Comparison of ENCODE assay signal across 18 cellular contexts in the genomic region with DNA sequence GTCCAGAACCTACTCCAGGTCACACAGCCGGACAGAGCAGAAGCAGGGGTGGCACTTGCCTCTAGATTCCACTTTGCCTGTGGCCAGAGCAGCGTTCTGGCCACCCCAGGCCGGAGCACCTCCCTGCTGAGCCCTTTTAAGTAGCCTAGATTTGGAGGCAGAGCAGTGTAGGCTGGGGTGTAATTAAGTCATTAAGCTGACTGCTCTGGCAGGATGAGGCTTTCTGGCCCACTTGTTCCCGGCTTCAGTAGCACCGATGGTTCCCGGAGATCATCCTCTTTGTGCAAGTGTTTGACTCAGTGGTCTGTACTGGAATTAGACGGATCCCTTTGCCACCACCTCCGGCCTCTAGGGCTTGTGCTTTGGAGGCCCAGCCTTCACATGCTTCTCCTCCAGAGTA.
DNase-seq lines count a peak whose midpoint lies in the region; ATAC-seq, FAIRE-seq and TF ChIP-seq lines count a peak whose summit lies in the region.
"Had no signal": no experiment of that assay in that cellular context is flagged by ENCODE, and none has a peak within 500 bp of the region (broad histone marks: within the 10 kb centered on the region; RNA-seq: fewer than 3 reads in every experiment).

No MANE protein-coding gene starts in this region.

- H3K27me3 ChIP-seq in BLaER1 (no peaks in the 10 kb centered on the region), H1 (replicated peaks in 1 of 4; ENCODE audit: control insufficient read depth in 3 of 4, extremely low read depth in 1 of 4, insufficient read depth in 3 of 4, low read length in 3 of 4) (no peaks in the 10 kb centered on the region), neuronal stem cell (ENCODE audit: control insufficient read depth in 3 of 3, insufficient read depth in 3 of 3, low read depth in 1 of 3, low read length in 3 of 3) (no peaks in the 10 kb centered on the region), Caco-2 (replicated peaks; ENCODE audit: control insufficient read depth, insufficient read depth, low read length) (no peaks in the 10 kb centered on the region)

- no peak for TF ChIP-seq EP300 in H1 (IDR thresholded peaks at IDR 0.05; ENCODE audit: borderline replicate concordance in 1 of 2, low read depth in 2 of 2, low read length in 2 of 2)

- WGBS in H1 (ENCODE audit: extremely low coverage in 1 of 2, insufficient coverage in 1 of 2, insufficient read length in 1 of 2, insufficient replicate concordance in 2 of 2, low coverage in 1 of 2, low lambda C conversion rate in 2 of 2, missing lambda C conversion rate in 1 of 2), 2 experiments, result 84% methylated on average over 8 of the region's 8 CpGs; no CpG with 5 or more reads in 1 of the 2 experiments
- no CpG with 5 or more reads among the region's 8 CpGs for WGBS in neuronal stem cell (ENCODE audit: extremely low coverage in 2 of 2, insufficient read length in 2 of 2, insufficient replicate concordance in 1 of 2), 2 donors

- H3K23me2 ChIP-seq in H1 (ENCODE audit: low read depth, low read length), result no peaks in the 10 kb centered on the region

- H2BK15ac ChIP-seq in H1 (ENCODE audit: low read length) (no peak overlapping the region), neuronal stem cell (ENCODE audit: low read length) (no peak overlapping the region)

- H3K36me3 ChIP-seq in BLaER1 (no peaks in the 10 kb centered on the region), HEK293 (ENCODE audit: control insufficient read depth in 2 of 2, insufficient read depth in 1 of 2, low read length in 2 of 2) (no peaks in the 10 kb centered on the region), H1 (ENCODE audit: control insufficient read depth in 2 of 4, insufficient read depth in 4 of 4, low read length in 3 of 4) (no peaks in the 10 kb centered on the region), neuronal stem cell (replicated peaks in 1 of 2; ENCODE audit: control insufficient read depth in 2 of 2, insufficient read depth in 2 of 2, low read length in 2 of 2) (no peaks in the 10 kb centered on the region), Caco-2 (ENCODE audit: control insufficient read depth, insufficient read depth, low read length) (no peaks in the 10 kb centered on the region)

- no peak overlapping the region for H2BK5ac ChIP-seq in H1 (ENCODE audit: low read depth, low read length)
- H2BK5ac ChIP-seq in neuronal stem cell (ENCODE audit: low read length), result no peak overlapping the region

- no peak overlapping the region for H3K56ac ChIP-seq in H1 (replicated peaks; ENCODE audit: insufficient read length, low read depth, low read length)

- H2AK5ac ChIP-seq in H1 (ENCODE audit: low read depth, low read length) (no peak overlapping the region), neuronal stem cell (ENCODE audit: low read depth, low read length) (peak overlapping the region; percentile 7)

- peaks cover 26% of the 10 kb centered on the region for H3K4me1 Mint-ChIP-seq in Caco-2 (ENCODE audit: low read depth, unreplicated experiment)

- H3K4ac ChIP-seq in H1 (replicated peaks; ENCODE audit: insufficient read length, low read depth, low read length) (no peak overlapping the region), neuronal stem cell (ENCODE audit: low read length) (no peak overlapping the region)

- H3K27me3 Mint-ChIP-seq in Caco-2 (ENCODE audit: insufficient read depth, unreplicated experiment), result no peaks in the 10 kb centered on the region

- intact Hi-C loops in Caco-2 (cut with micrococcal nuclease; ENCODE audit: unreplicated experiment), result no loop called here

- no peak overlapping the region for H3K27ac Mint-ChIP-seq in Caco-2 (ENCODE audit: unreplicated experiment)
- H3K27ac Mint-ChIP-seq: CD8-positive, alpha-beta T cell; H9 had no signal

- no peaks in the 10 kb centered on the region for H3K9me3 Mint-ChIP-seq in Caco-2 (ENCODE audit: unreplicated experiment)
- H3K9me3 Mint-ChIP-seq: CD8-positive, alpha-beta T cell; H9 had no signal

- TF ChIP-seq CTCF in HEK293 (tag by site-specific recombination; IDR thresholded peaks at IDR 0.05) (no peak), H1 (IDR thresholded peaks at IDR 0.05; ENCODE audit: control extremely low read depth in 1 of 3, insufficient read depth in 1 of 3, low read depth in 1 of 3, low read length in 3 of 3) (no peak), Caco-2 (IDR thresholded peaks at IDR 0.05; ENCODE audit: insufficient read depth in 1 of 2, low read depth in 1 of 2, low read length in 1 of 2, severe bottlenecking in 1 of 2, unreplicated experiment in 1 of 2) (no peak)

- no peak for ATAC-seq in GM21528 (IDR thresholded peaks at IDR 0.05; ENCODE audit: low FRiP score, unreplicated experiment)
- ATAC-seq in GM19455 (IDR thresholded peaks at IDR 0.05; ENCODE audit: unreplicated experiment), result no peak
- ATAC-seq: CD8-positive, alpha-beta T cell; K562 had no signal

- H2BK120ac ChIP-seq in H1 (replicated peaks; ENCODE audit: low read depth, low read length), result no peak overlapping the region
- no peak overlapping the region for H2BK120ac ChIP-seq in neuronal stem cell (ENCODE audit: low read depth, low read length)

- H3K4me2 ChIP-seq in BLaER1 (peak overlapping the region; percentile 22; the same call in 1 of the 2 replicates), H1 (ENCODE audit: insufficient read depth in 1 of 2, low read depth in 2 of 2, low read length in 2 of 2) (no peak overlapping the region), neuronal stem cell (ENCODE audit: insufficient read depth, low read length, poor library complexity, severe bottlenecking) (no peak overlapping the region)

- H3K14ac ChIP-seq in H1 (ENCODE audit: insufficient read length) (no peak overlapping the region), neuronal stem cell (ENCODE audit: low read length) (no peak overlapping the region)

- DNase-seq in H1 (ENCODE audit: low read depth in 1 of 2, low spot score in 2 of 2) (no peak), neuronal stem cell (ENCODE audit: low spot score) (no peak), Caco-2 (no peak)
- DNase-seq: CD8-positive, alpha-beta T cell; DMS79; H9; NCI-H1105 treated with DMSO at 0.1 percent for 48 hours; NCI-H1694; NCI-H2081 treated with DMSO at 0.1 percent for 48 hours; OCI-M1; Right ventricle myocardium superior; SW 1271 had no signal

- peak overlapping the region; percentile 77; the same call in 1 of the 2 replicates for H3K27ac ChIP-seq in BLaER1
- H3K27ac ChIP-seq in HEK293 (ENCODE audit: extremely low read depth, low read depth, low read length), result no peak overlapping the region
- H3K27ac ChIP-seq in H1 (ENCODE audit: low read depth, low read length), result no peak overlapping the region
- H3K27ac ChIP-seq in neuronal stem cell (replicated peaks; ENCODE audit: low read length), result no peak overlapping the region

- H3K4me3 Mint-ChIP-seq in Caco-2 (ENCODE audit: unreplicated experiment), result no peak overlapping the region
- H3K4me3 Mint-ChIP-seq: CD8-positive, alpha-beta T cell; H9 had no signal

- no TSS peak for BruUV-seq in Caco-2 (replicated peaks; lab: Mats Ljungman, UMichigan)

- H4K8ac ChIP-seq in H1 (ENCODE audit: extremely low read depth, insufficient read depth, low read length) (0 out of 2 replicates have a peak overlapping the region, but pooled peaks have one; percentile 1), neuronal stem cell (ENCODE audit: low read depth, low read length) (no peak overlapping the region)

- H3K4me1 ChIP-seq in BLaER1, result peaks cover 59% of the 10 kb centered on the region
- 0 out of 2 replicates have a peak, but pooled peaks cover 5% of the 10 kb centered on the region for H3K4me1 ChIP-seq in HEK293 (ENCODE audit: control insufficient read depth, insufficient read depth, low read length)
- H3K4me1 ChIP-seq in H1 (replicated peaks in 1 of 4; ENCODE audit: control insufficient read depth in 3 of 4, insufficient read depth in 4 of 4, low read length in 3 of 4), result no peaks in the 10 kb centered on the region
- H3K4me1 ChIP-seq in neuronal stem cell (ENCODE audit: control insufficient read depth in 2 of 2, insufficient read depth in 1 of 2, low read depth in 1 of 2, low read length in 2 of 2), result peaks cover 0 to 3% of the 10 kb centered on the region in 2 donors
- peaks cover 11% of the 10 kb centered on the region for H3K4me1 ChIP-seq in Caco-2

- FAIRE-seq in H1 (lab: Jason Lieb, UNC), result no peak
- FAIRE-seq: A204.1, K562 had no signal

- H2BK20ac ChIP-seq in H1 (ENCODE audit: low read length), result no peak overlapping the region

- no peak overlapping the region for H4K91ac ChIP-seq in H1 (replicated peaks; ENCODE audit: insufficient read length, low read length)
- H4K91ac ChIP-seq in neuronal stem cell (ENCODE audit: low read depth, low read length, poor library complexity), result no peak overlapping the region

- H3K23ac ChIP-seq in H1 (ENCODE audit: insufficient read length), result no peak overlapping the region
- H3K23ac ChIP-seq in neuronal stem cell (ENCODE audit: low read depth, low read length, poor library complexity), result no peak overlapping the region

- H2BK12ac ChIP-seq in H1 (ENCODE audit: low read depth, low read length), result no peak overlapping the region
- H2BK12ac ChIP-seq in neuronal stem cell (ENCODE audit: low read length), result no peak overlapping the region

- no peak for TF ChIP-seq POLR2A in H1 (IDR thresholded peaks at IDR 0.05; ENCODE audit: control extremely low read depth in 1 of 2, low read depth in 2 of 2, low read length in 2 of 2)

- no peak overlapping the region for H3K4me3 ChIP-seq in BLaER1
- H3K4me3 ChIP-seq in HEK293 (ENCODE audit: low read depth, low read length), result no peak overlapping the region
- no peak overlapping the region for H3K4me3 ChIP-seq in H1 (ENCODE audit: extremely low read depth in 1 of 4, insufficient read depth in 2 of 4, low read depth in 3 of 4, low read length in 4 of 4)
- no peak overlapping the region for H3K4me3 ChIP-seq in neuronal stem cell (ENCODE audit: low read length in 2 of 2)
- H3K4me3 ChIP-seq in Caco-2 (ENCODE audit: low read depth, low read length), result no peak overlapping the region
- H3K4me3 ChIP-seq: K562 had no signal

- H2AFZ ChIP-seq in H1 (ENCODE audit: low read length) (no peak overlapping the region), neuronal stem cell (ENCODE audit: low read length) (no peak overlapping the region)

- H3K79me1 ChIP-seq in H1 (ENCODE audit: low read depth, low read length), result no peaks in the 10 kb centered on the region
- H3K79me1 ChIP-seq in neuronal stem cell (ENCODE audit: low read depth, low read length), result no peaks in the 10 kb centered on the region

- H3K9me3 ChIP-seq in BLaER1 (no peaks in the 10 kb centered on the region), HEK293 (ENCODE audit: control insufficient read depth, insufficient read depth, low read depth, low read length) (no peaks in the 10 kb centered on the region), H1 (ENCODE audit: insufficient read depth in 2 of 2, low read depth in 1 of 2, low read length in 1 of 2) (no peaks in the 10 kb centered on the region), neuronal stem cell (replicated peaks in 1 of 2; ENCODE audit: control insufficient read depth in 2 of 2, insufficient read depth in 1 of 2, low read depth in 1 of 2, low read length in 2 of 2) (no peaks in the 10 kb centered on the region), Caco-2 (no peaks in the 10 kb centered on the region)

- H3K18ac ChIP-seq in H1 (ENCODE audit: extremely low read depth, low read length) (no peak overlapping the region), neuronal stem cell (ENCODE audit: low read length) (no peak overlapping the region)

- POLR2A ChIA-PET in HEK293 (lab: Yijun Ruan, JAX) (no interaction called here), H1 (lab: Charles Lee; ENCODE audit: partially characterized antibody) (no interaction called here), Caco-2 (lab: Charles Lee) (no interaction called here)

- TF ChIP-seq RAD21 in H1 (IDR thresholded peaks at IDR 0.05 in 1 of 2, conservative IDR thresholded peaks at IDR 0.05 in 1 of 2; ENCODE audit: low read depth in 2 of 2, low read length in 2 of 2), result no peak

- no peaks in the 10 kb centered on the region for H3K36me3 Mint-ChIP-seq in Caco-2 (ENCODE audit: insufficient read depth, unreplicated experiment)
- H3K36me3 Mint-ChIP-seq: CD8-positive, alpha-beta T cell had no signal

- H4K20me1 ChIP-seq in BLaER1 (no peaks in the 10 kb centered on the region), H1 (replicated peaks in 1 of 2; ENCODE audit: control insufficient read depth in 1 of 2, insufficient read depth in 2 of 2, low read length in 2 of 2) (no peaks in the 10 kb centered on the region)

- no peak overlapping the region for H3K9ac ChIP-seq in BLaER1
- no peak overlapping the region for H3K9ac ChIP-seq in H1 (replicated peaks in 1 of 4; ENCODE audit: extremely low read depth in 1 of 4, low read depth in 3 of 4, low read length in 3 of 4)
- H3K9ac ChIP-seq in neuronal stem cell (ENCODE audit: low read depth, low read length, poor library complexity), result peak overlapping the region; percentile 63

- H4K5ac ChIP-seq in H1 (ENCODE audit: insufficient read length, low read depth, low read length), result no peak overlapping the region

- no peaks in the 10 kb centered on the region for H3K79me2 ChIP-seq in H1 (ENCODE audit: control insufficient read depth in 1 of 2, insufficient read depth in 2 of 2, low read length in 2 of 2)

- CTCF ChIA-PET in HEK293 (lab: Yijun Ruan, JAX) (no interaction called here), H1 (lab: Charles Lee; ENCODE audit: partially characterized antibody) (interaction anchor here (0.8 kb wide), 1 partner anchor 323 kb away, joined by 3 read pairs; no protein-coding TSS in a partner anchor), Caco-2 (lab: Charles Lee) (no interaction called here)
